ENCODE assay signal across 1 cellular context in genomic region chrX:153610834-153611209, GRCh38.
TF ChIP-seq lines count a peak whose summit lies in the region.

No MANE protein-coding gene starts in this region.

TF ChIP-seq in H1, 55 proteins besides CTCF, POLR2A, EP300 and RAD21:
- TF ChIP-seq RNF2 (IDR thresholded peaks at IDR 0.05; ENCODE audit: borderline replicate concordance, low read depth, low read length, missing control alignments, poor library complexity, severe bottlenecking) (no peak), CHD1 (IDR thresholded peaks at IDR 0.05; ENCODE audit: low read depth, low read length) (no peak), CEBPB (IDR thresholded peaks at IDR 0.05; ENCODE audit: low read depth, low read length) (no peak), CTBP2 (IDR thresholded peaks at IDR 0.05; ENCODE audit: borderline replicate concordance, insufficient read depth, insufficient read length, low read length) (no peak), RFX5 (IDR thresholded peaks at IDR 0.05; ENCODE audit: borderline replicate concordance, low read depth, low read length) (no peak), CHD7 (IDR thresholded peaks at IDR 0.05; ENCODE audit: insufficient replicate concordance, low read length) (no peak), SP1 (IDR thresholded peaks at IDR 0.05; ENCODE audit: low read depth, low read length) (no peak), SIN3A (conservative IDR thresholded peaks at IDR 0.05 in 1 of 2, IDR thresholded peaks at IDR 0.05 in 1 of 2; ENCODE audit: low read depth in 1 of 2, low read length in 2 of 2) (no peak), SP2 (IDR thresholded peaks at IDR 0.05; ENCODE audit: low read length) (no peak), RBBP5 (IDR thresholded peaks at IDR 0.05; ENCODE audit: borderline replicate concordance, low read depth, low read length) (no peak), POU5F1 (IDR thresholded peaks at IDR 0.05; ENCODE audit: low read depth, low read length) (no peak)
- TF ChIP-seq, protein P1, sequence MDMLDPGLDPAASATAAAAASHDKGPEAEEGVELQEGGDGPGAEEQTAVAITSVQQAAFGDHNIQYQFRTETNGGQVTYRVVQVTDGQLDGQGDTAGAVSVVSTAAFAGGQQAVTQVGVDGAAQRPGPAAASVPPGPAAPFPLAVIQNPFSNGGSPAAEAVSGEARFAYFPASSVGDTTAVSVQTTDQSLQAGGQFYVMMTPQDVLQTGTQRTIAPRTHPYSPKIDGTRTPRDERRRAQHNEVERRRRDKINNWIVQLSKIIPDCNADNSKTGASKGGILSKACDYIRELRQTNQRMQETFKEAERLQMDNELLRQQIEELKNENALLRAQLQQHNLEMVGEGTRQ (IDR thresholded peaks at IDR 0.05; ENCODE audit: low read length): no peak
TF ChIP-seq in H1: peak in this region for 0.
